8 cellular contexts compared by ENCODE assay signal in genomic region chr6:33297406-33297955, GRCh38. TPM values are rescaled to one million over a fixed set of nuclear protein-coding genes. Genes with fewer than 3 reads are reported as not detected.
DNase-seq lines count a peak whose midpoint lies in the region; ATAC-seq and TF ChIP-seq lines count a peak whose summit lies in the region.

No MANE protein-coding gene starts in this region.

- no peaks in the 10 kb centered on the region for H3K9me3 ChIP-seq in iPS-15b (ENCODE audit: control insufficient read depth, insufficient read depth, low read length)

- H3K36me3 Mint-ChIP-seq in activated naive CD8-positive, alpha-beta T cell treated with anti-CD3 and anti-CD28 coated beads, Interleukin-2, amount 10 ng/mL, durations not matched to agents 7 days and 5 days, result peaks cover 23% of the 10 kb centered on the region

- no peak for ATAC-seq in activated naive CD8-positive, alpha-beta T cell treated with anti-CD3 and anti-CD28 coated beads, Interleukin-2, amount 10 ng/mL, durations not matched to agents 7 days and 5 days (ENCODE audit: low read depth)
- ATAC-seq in HG02678 (IDR thresholded peaks at IDR 0.05; ENCODE audit: unreplicated experiment) (no peak), GM21576 (IDR thresholded peaks at IDR 0.05; ENCODE audit: unreplicated experiment) (no peak)

- H3K27me3 Mint-ChIP-seq in activated naive CD8-positive, alpha-beta T cell treated with anti-CD3 and anti-CD28 coated beads, Interleukin-2, amount 10 ng/mL, durations not matched to agents 7 days and 5 days, result no peaks in the 10 kb centered on the region

- H3K36me3 ChIP-seq in iPS-15b (ENCODE audit: control insufficient read depth, insufficient read depth, low read length), result peaks cover 12% of the 10 kb centered on the region

- POLR2A ChIA-PET in AG04449 (lab: Yijun Ruan, JAX), result interaction anchor here (1.0 to 2.7 kb wide), 6 partner anchors 8 to 26 kb away, joined by 3 to 16 read pairs (median 6); partner anchors contain the start of genes B3GALT4, PFDN6, RPS18 and VPS52
- POLR2A ChIA-PET in activated naive CD8-positive, alpha-beta T cell treated with anti-CD3 and anti-CD28 coated beads, Interleukin-2, amount 10 ng/mL, durations not matched to agents 7 days and 5 days (lab: Charles Lee), result interaction anchor here (0.6 to 5.8 kb wide), 9 partner anchors 9 to 128 kb away, joined by 3 to 69 read pairs (median 15); partner anchors contain the start of genes B3GALT4, PFDN6, RPS18 and TAPBP

- peak overlapping the region; percentile 85 for H3K4me3 ChIP-seq in AG04449 (ENCODE audit: low read depth, low read length)
- peak overlapping the region; percentile 76 for H3K4me3 ChIP-seq in HFF-Myc (replicated peaks; ENCODE audit: low read depth, low read length)
- peak overlapping the region; percentile 74 for H3K4me3 ChIP-seq in iPS-15b (ENCODE audit: low read depth, low read length)
- peak overlapping the region; percentile 42 to 82 (median 76) for H3K4me3 ChIP-seq in skin epidermis

- DNase-seq in AG04449 (ENCODE audit: low read depth, low spot score), result no peak
- DNase-seq in HFF-Myc (ENCODE audit: extremely low read depth, low read depth), result no peak
- no peak for DNase-seq in activated naive CD8-positive, alpha-beta T cell treated with anti-CD3 and anti-CD28 coated beads, Interleukin-2, amount 10 ng/mL, durations not matched to agents 7 days and 5 days
- DNase-seq in GDM1 (lab: John Stamatoyannopoulos, UW), result no peak

- peak overlapping the region in 20 of 21 experiments; percentile 86 to 100 (median 97) for H3K27ac ChIP-seq in skin epidermis

- TF ChIP-seq CTCF in AG04449 (IDR thresholded peaks at IDR 0.05; ENCODE audit: insufficient read depth, low read length, missing control alignments) (no peak), HFF-Myc (IDR thresholded peaks at IDR 0.05; ENCODE audit: low read depth, low read length, missing control alignments) (no peak)

- no peaks in the 10 kb centered on the region for H3K4me1 ChIP-seq in iPS-15b (ENCODE audit: control insufficient read depth, insufficient read depth, low read length)

- no peaks in the 10 kb centered on the region for H3K27me3 ChIP-seq in iPS-15b (ENCODE audit: control insufficient read depth, insufficient read depth, low read length)

- peaks cover 16% of the 10 kb centered on the region for H3K4me1 Mint-ChIP-seq in activated naive CD8-positive, alpha-beta T cell treated with anti-CD3 and anti-CD28 coated beads, Interleukin-2, amount 10 ng/mL, durations not matched to agents 7 days and 5 days

- no peaks in the 10 kb centered on the region for H3K9me3 Mint-ChIP-seq in activated naive CD8-positive, alpha-beta T cell treated with anti-CD3 and anti-CD28 coated beads, Interleukin-2, amount 10 ng/mL, durations not matched to agents 7 days and 5 days

- peak overlapping the region; percentile 70 for H3K9ac ChIP-seq in iPS-15b (ENCODE audit: low read depth, low read length)

- peak overlapping the region; percentile 54 for H3K27ac Mint-ChIP-seq in activated naive CD8-positive, alpha-beta T cell treated with anti-CD3 and anti-CD28 coated beads, Interleukin-2, amount 10 ng/mL, durations not matched to agents 7 days and 5 days

- peak overlapping the region; percentile 65 for H3K4me3 Mint-ChIP-seq in activated naive CD8-positive, alpha-beta T cell treated with anti-CD3 and anti-CD28 coated beads, Interleukin-2, amount 10 ng/mL, durations not matched to agents 7 days and 5 days

- CTCF ChIA-PET in AG04449 (lab: Yijun Ruan, JAX), result interaction anchor here (0.9 to 1.4 kb wide), 5 partner anchors 10 to 136 kb away, joined by 3 to 5 read pairs (median 4); no protein-coding TSS in a partner anchor

RNA-seq across cellular contexts. Expression of gene RGL2, which starts 1.3 kb away (rescaled TPM):
- total RNA-seq in activated naive CD8-positive, alpha-beta T cell treated with anti-CD3 and anti-CD28 coated beads, Interleukin-2, amount 10 ng/mL, durations not matched to agents 7 days and 5 days, result 10 to 100 TPM; 65.4 to 65.5 TPM

RNA-seq across cellular contexts. Expression of gene PFDN6, which starts 8.1 kb away (rescaled TPM):
- 10 to 100 TPM; 53.3 to 54.7 TPM for total RNA-seq in activated naive CD8-positive, alpha-beta T cell treated with anti-CD3 and anti-CD28 coated beads, Interleukin-2, amount 10 ng/mL, durations not matched to agents 7 days and 5 days

RNA-seq across cellular contexts. Expression of gene WDR46, which starts 8.4 kb away (rescaled TPM):
- 10 to 100 TPM; 50.0 to 58.0 TPM for total RNA-seq in activated naive CD8-positive, alpha-beta T cell treated with anti-CD3 and anti-CD28 coated beads, Interleukin-2, amount 10 ng/mL, durations not matched to agents 7 days and 5 days

RNA-seq across cellular contexts. Expression of gene TAPBP, which starts 16.4 kb away (rescaled TPM):
- total RNA-seq in activated naive CD8-positive, alpha-beta T cell treated with anti-CD3 and anti-CD28 coated beads, Interleukin-2, amount 10 ng/mL, durations not matched to agents 7 days and 5 days, result 100 to 1,000 TPM; 250 to 257 TPM

RNA-seq across cellular contexts. Expression of gene ZBTB22, which starts 20.1 kb away (rescaled TPM):
- 10 to 100 TPM; 20.9 to 24.5 TPM for total RNA-seq in activated naive CD8-positive, alpha-beta T cell treated with anti-CD3 and anti-CD28 coated beads, Interleukin-2, amount 10 ng/mL, durations not matched to agents 7 days and 5 days
